ENCODE assay signal across 21 cellular contexts in genomic region chr12:127494961-127495915, GRCh38.
"Had no signal": no experiment of that assay in that cellular context is flagged by ENCODE, and none has a peak within 500 bp of the region (broad histone marks: within the 10 kb centered on the region; RNA-seq: fewer than 3 reads in every experiment).

No MANE protein-coding gene starts in this region.

- H3K4me1 Mint-ChIP-seq: activated naive CD8-positive, alpha-beta T cell treated with anti-CD3 and anti-CD28 coated beads, Interleukin-2, amount 10 ng/mL, durations not matched to agents 7 days and 5 days; memory B cell; nephron progenitor cell; stimulated activated naive B cell treated with anti-CD40 and anti-IgM and Interleukin-4, amounts not matched to agents 10 μg/mL and 1 μg/mL and 100 μg/mL, for 72 hours had no signal

- H3K27ac Mint-ChIP-seq: activated naive CD8-positive, alpha-beta T cell treated with anti-CD3 and anti-CD28 coated beads, Interleukin-2, amount 10 ng/mL, durations not matched to agents 7 days and 5 days; dendritic cell treated with granulocyte-macrophage colony-stimulating factor and Interleukin-4, amounts not matched to agents 40 ng/mL and 50 ng/mL, for 4 days; memory B cell; nephron progenitor cell; stimulated activated naive B cell treated with anti-CD40 and anti-IgM and Interleukin-4, amounts not matched to agents 10 μg/mL and 1 μg/mL and 100 μg/mL, for 72 hours had no signal

- H3K27me3 ChIP-seq: foreskin keratinocyte, transverse colon, uterus had no signal

- H3K9me3 ChIP-seq: prostate gland, transverse colon, uterus had no signal

- H3K4me1 ChIP-seq: foreskin keratinocyte, prostate gland, transverse colon, uterus had no signal

- H3K27ac ChIP-seq: foreskin keratinocyte, prostate gland, transverse colon, uterus had no signal

- H3K4me3 ChIP-seq: prostate gland, transverse colon, uterus had no signal

- H3K4me3 Mint-ChIP-seq: activated naive CD8-positive, alpha-beta T cell treated with anti-CD3 and anti-CD28 coated beads, Interleukin-2, amount 10 ng/mL, durations not matched to agents 7 days and 5 days; dendritic cell treated with granulocyte-macrophage colony-stimulating factor and Interleukin-4, amounts not matched to agents 40 ng/mL and 50 ng/mL, for 4 days; memory B cell; nephron progenitor cell; stimulated activated naive B cell treated with anti-CD40 and anti-IgM and Interleukin-4, amounts not matched to agents 10 μg/mL and 1 μg/mL and 100 μg/mL, for 72 hours had no signal

- H3K36me3 ChIP-seq: prostate gland, transverse colon, uterus had no signal

- H3K27me3 Mint-ChIP-seq: activated naive CD8-positive, alpha-beta T cell treated with anti-CD3 and anti-CD28 coated beads, Interleukin-2, amount 10 ng/mL, durations not matched to agents 7 days and 5 days; dendritic cell treated with granulocyte-macrophage colony-stimulating factor and Interleukin-4, amounts not matched to agents 40 ng/mL and 50 ng/mL, for 4 days; memory B cell; stimulated activated naive B cell treated with anti-CD40 and anti-IgM and Interleukin-4, amounts not matched to agents 10 μg/mL and 1 μg/mL and 100 μg/mL, for 72 hours had no signal

- DNase-seq: activated CD4-positive, alpha-beta T cell treated with anti-CD3 and anti-CD28 coated beads for 4 hours; activated CD4-positive, alpha-beta T cell treated with anti-CD3 and anti-CD28 coated beads, Interleukin-2, amount 50 U/mL, for 48 hours; activated CD4-positive, CD25-positive, alpha-beta regulatory T cell; activated CD8-positive, alpha-beta memory T cell treated with anti-CD3 and anti-CD28 coated beads, Interleukin-2, amount 50 U/mL, for 48 hours; activated naive CD4-positive, alpha-beta T cell treated with Interleukin-2 at 50 U/mL for 16 hours; activated naive CD8-positive, alpha-beta T cell treated with anti-CD3 and anti-CD28 coated beads, Interleukin-2, amount 10 ng/mL, durations not matched to agents 7 days and 5 days; activated T-cell treated with anti-CD3 and anti-CD28 coated beads, Interleukin-2, amount 50 U/mL, for 48 hours; amygdala; effector CD8-positive, alpha-beta T cell; foreskin keratinocyte; left colon; occipital lobe; stimulated activated CD4-positive, alpha-beta T cell treated with anti-CD3 and anti-CD28 coated beads, Interleukin-2, amount 100 ng/mL, for 48 hours; stimulated activated CD8-positive, alpha-beta memory T cell treated with anti-CD3 and anti-CD28 coated beads, Interleukin-4, amount 100 ng/mL, for 48 hours; stimulated activated naive B cell treated with anti-CD40 and anti-IgM and Interleukin-4, amounts not matched to agents 10 μg/mL and 1 μg/mL and 100 μg/mL, for 72 hours; transverse colon; uterus had no signal

- H3K36me3 Mint-ChIP-seq: activated naive CD8-positive, alpha-beta T cell treated with anti-CD3 and anti-CD28 coated beads, Interleukin-2, amount 10 ng/mL, durations not matched to agents 7 days and 5 days; memory B cell; stimulated activated naive B cell treated with anti-CD40 and anti-IgM and Interleukin-4, amounts not matched to agents 10 μg/mL and 1 μg/mL and 100 μg/mL, for 72 hours had no signal
